Comparison of ENCODE assay signal across 9 cellular contexts in genomic region chr12:119669744-119670472, GRCh38. TPM values are rescaled to one million over a fixed set of nuclear protein-coding genes. Genes with fewer than 3 reads are reported as not detected.
DNase-seq lines count a peak whose midpoint lies in the region; ATAC-seq and TF ChIP-seq lines count a peak whose summit lies in the region.
"Had no signal": no experiment of that assay in that cellular context is flagged by ENCODE, and none has a peak within 500 bp of the region (broad histone marks: within the 10 kb centered on the region; RNA-seq: fewer than 3 reads in every experiment).

No MANE protein-coding gene starts in this region.

- CTCF ChIA-PET in activated CD4-positive, alpha-beta T cell treated with anti-CD3 and anti-CD28 coated beads, Interleukin-2, amount 10 ng/mL, durations not matched to agents 7 days and 5 days (lab: Charles Lee): interaction anchor here (0.8 to 1.8 kb wide), 3 partner anchors 8 to 17 kb away, joined by 3 to 6 read pairs (median 4); no protein-coding TSS in a partner anchor

- H3K27ac ChIP-seq in VCaP (peak overlapping the region; percentile 97), foreskin keratinocyte (no peak overlapping the region)
- H3K27ac ChIP-seq: SJCRH30 had no signal

- H3K4me3 Mint-ChIP-seq in activated CD4-positive, alpha-beta T cell treated with anti-CD3 and anti-CD28 coated beads, Interleukin-2, amount 10 ng/mL, durations not matched to agents 7 days and 5 days: peak overlapping the region; percentile 66
- peak overlapping the region; percentile 68 to 92 for H3K4me3 Mint-ChIP-seq in stimulated activated naive CD8-positive, alpha-beta T cell treated with anti-CD3 and anti-CD28 coated beads, Interleukin-15, amount 100 ng/mL, for 72 hours

- no peaks in the 10 kb centered on the region for H3K27me3 ChIP-seq in foreskin keratinocyte
- H3K27me3 ChIP-seq: SJCRH30 had no signal

- TF ChIP-seq CTCF in VCaP (conservative IDR thresholded peaks at IDR 0.05) (no peak), foreskin keratinocyte (conservative IDR thresholded peaks at IDR 0.05) (no peak)

- no peak for ATAC-seq in foreskin keratinocyte
- no peak for ATAC-seq in stimulated activated naive CD8-positive, alpha-beta T cell treated with anti-CD3 and anti-CD28 coated beads, Interleukin-15, amount 100 ng/mL, for 72 hours

- POLR2A ChIA-PET in activated CD4-positive, alpha-beta T cell treated with anti-CD3 and anti-CD28 coated beads, Interleukin-2, amount 10 ng/mL, durations not matched to agents 7 days and 5 days (lab: Charles Lee): interaction anchor here (0.7 kb wide), 1 partner anchor 12 kb away, joined by 3 read pairs; no protein-coding TSS in a partner anchor

- no peaks in the 10 kb centered on the region for H3K4me1 ChIP-seq in foreskin keratinocyte

- no peaks in the 10 kb centered on the region for H3K27me3 Mint-ChIP-seq in activated CD4-positive, alpha-beta T cell treated with anti-CD3 and anti-CD28 coated beads, Interleukin-2, amount 10 ng/mL, durations not matched to agents 7 days and 5 days
- H3K27me3 Mint-ChIP-seq in stimulated activated naive CD8-positive, alpha-beta T cell treated with anti-CD3 and anti-CD28 coated beads, Interleukin-15, amount 100 ng/mL, for 72 hours: no peaks in the 10 kb centered on the region

- peak; percentile 17 for DNase-seq in activated CD4-positive, alpha-beta T cell treated with anti-CD3 and anti-CD28 coated beads, Interleukin-2, amount 10 ng/mL, durations not matched to agents 7 days and 5 days
- no peak for DNase-seq in activated CD4-positive, alpha-beta T cell treated with anti-CD3 and anti-CD28 coated beads for 4 hours
- DNase-seq in foreskin keratinocyte (peak; percentile 16 to 42), NCI-H1105 treated with DMSO at 0.1 percent for 48 hours (lab: John Stamatoyannopoulos, UW) (no peak), NCI-H1417 treated with DMSO at 0.1 percent for 48 hours (lab: John Stamatoyannopoulos, UW) (no peak), middle frontal gyrus (ENCODE audit: extremely low spot score, low spot score) (no peak)
- DNase-seq in stimulated activated naive CD8-positive, alpha-beta T cell treated with anti-CD3 and anti-CD28 coated beads, Interleukin-15, amount 100 ng/mL, for 72 hours: no peak
- DNase-seq: SJCRH30 had no signal

- no peaks in the 10 kb centered on the region for H3K9me3 Mint-ChIP-seq in activated CD4-positive, alpha-beta T cell treated with anti-CD3 and anti-CD28 coated beads, Interleukin-2, amount 10 ng/mL, durations not matched to agents 7 days and 5 days
- H3K9me3 Mint-ChIP-seq in stimulated activated naive CD8-positive, alpha-beta T cell treated with anti-CD3 and anti-CD28 coated beads, Interleukin-15, amount 100 ng/mL, for 72 hours: no peaks in the 10 kb centered on the region

- peaks cover 72% of the 10 kb centered on the region for H3K4me1 Mint-ChIP-seq in activated CD4-positive, alpha-beta T cell treated with anti-CD3 and anti-CD28 coated beads, Interleukin-2, amount 10 ng/mL, durations not matched to agents 7 days and 5 days
- H3K4me1 Mint-ChIP-seq in stimulated activated naive CD8-positive, alpha-beta T cell treated with anti-CD3 and anti-CD28 coated beads, Interleukin-15, amount 100 ng/mL, for 72 hours: peaks cover 74% of the 10 kb centered on the region

- H3K36me3 Mint-ChIP-seq in activated CD4-positive, alpha-beta T cell treated with anti-CD3 and anti-CD28 coated beads, Interleukin-2, amount 10 ng/mL, durations not matched to agents 7 days and 5 days (ENCODE audit: low read depth): peaks cover 55% of the 10 kb centered on the region

- peak overlapping the region; percentile 74 for H3K27ac Mint-ChIP-seq in activated CD4-positive, alpha-beta T cell treated with anti-CD3 and anti-CD28 coated beads, Interleukin-2, amount 10 ng/mL, durations not matched to agents 7 days and 5 days
- H3K27ac Mint-ChIP-seq in stimulated activated naive CD8-positive, alpha-beta T cell treated with anti-CD3 and anti-CD28 coated beads, Interleukin-15, amount 100 ng/mL, for 72 hours: peak overlapping the region; percentile 90 to 95

RNA-seq across cellular contexts. Expression of gene PRKAB1, which starts 2.0 kb away (rescaled TPM):
- 10 to 100 TPM; 30.7 to 37.2 TPM for total RNA-seq in activated CD4-positive, alpha-beta T cell treated with anti-CD3 and anti-CD28 coated beads, Interleukin-2, amount 10 ng/mL, durations not matched to agents 7 days and 5 days
- 15.2 and 18.6 TPM in 2 replicates for total RNA-seq in foreskin keratinocyte
- 12.7 and 15.6 TPM in 2 replicates for polyA plus RNA-seq in foreskin keratinocyte

Comparison
In these comparisons a context has a peak if more than half of its experiments do, and no peak if none do; other contexts are left out.
1. DNase-seq: peak in activated CD4-positive, alpha-beta T cell treated with anti-CD3 and anti-CD28 coated beads, Interleukin-2, amount 10 ng/mL, durations not matched to agents 7 days and 5 days (single experiment) and foreskin keratinocyte (2 of 2); none in activated CD4-positive, alpha-beta T cell treated with anti-CD3 and anti-CD28 coated beads for 4 hours (0 of 2), stimulated activated naive CD8-positive, alpha-beta T cell treated with anti-CD3 and anti-CD28 coated beads, Interleukin-15, amount 100 ng/mL, for 72 hours (0 of 2), NCI-H1105 treated with DMSO at 0.1 percent for 48 hours (single experiment), NCI-H1417 treated with DMSO at 0.1 percent for 48 hours (single experiment) and middle frontal gyrus (single experiment).